ENCODE assay signal across 1 cellular context in genomic region chr17:80454557-80455327, GRCh38.
TF ChIP-seq lines count a peak whose summit lies in the region.

No MANE protein-coding gene starts in this region.

TF ChIP-seq in HepG2, 621 proteins besides CTCF, POLR2A, EP300 and RAD21 (continued from another document and continues in another):
- no peak for TF ChIP-seq CSRNP2 (CRISPR knock-in tag; conservative IDR thresholded peaks at IDR 0.05; ENCODE audit: low read depth)
- TF ChIP-seq NR0B2 (CRISPR knock-in tag; IDR thresholded peaks at IDR 0.05), result peak; percentile 97
- peak; percentile 95 for TF ChIP-seq PHF20 (CRISPR knock-in tag; IDR thresholded peaks at IDR 0.05)
- no peak for TF ChIP-seq ZNF615 (CRISPR knock-in tag; IDR thresholded peaks at IDR 0.05; ENCODE audit: borderline replicate concordance)
- TF ChIP-seq MXD3 (CRISPR knock-in tag; IDR thresholded peaks at IDR 0.05), result peak; percentile 94
- no peak; the same call in 1 of the 2 replicates for TF ChIP-seq ONECUT2 (CRISPR knock-in tag; IDR thresholded peaks at IDR 0.05)
- 0 out of 2 replicates have a peak, but pooled peaks have one; percentile 33 for TF ChIP-seq PREB (CRISPR knock-in tag; IDR thresholded peaks at IDR 0.05)
- peak; percentile 34; the same call in 1 of the 2 replicates for TF ChIP-seq ZBTB40 (IDR thresholded peaks at IDR 0.05)
- TF ChIP-seq ZBTB40 (CRISPR knock-in tag; IDR thresholded peaks at IDR 0.05), result peak; percentile 91
- TF ChIP-seq MAX (IDR thresholded peaks at IDR 0.05), result peak; percentile 98
- TF ChIP-seq ATF4 (CRISPR knock-in tag; IDR thresholded peaks at IDR 0.05), result 0 out of 4 replicates have a peak, but pooled peaks of 1 of the 2 experiments have one; percentile 42
- TF ChIP-seq ZNF460 (CRISPR knock-in tag; IDR thresholded peaks at IDR 0.05; ENCODE audit: borderline replicate concordance), result no peak; the same call in 1 of the 2 replicates
- no peak for TF ChIP-seq ZFP36L2 (CRISPR knock-in tag; IDR thresholded peaks at IDR 0.05)
- peak; percentile 86; the same call in 1 of the 2 replicates for TF ChIP-seq ZNF562 (CRISPR knock-in tag; IDR thresholded peaks at IDR 0.05; ENCODE audit: borderline replicate concordance)
- TF ChIP-seq EED (CRISPR knock-in tag; IDR thresholded peaks at IDR 0.05), result no peak; the same call in 1 of the 2 replicates
- no peak; the same call in 1 of the 2 replicates for TF ChIP-seq SNAPC5 (CRISPR knock-in tag; IDR thresholded peaks at IDR 0.05; ENCODE audit: borderline replicate concordance)
- TF ChIP-seq MIER3 (CRISPR knock-in tag; IDR thresholded peaks at IDR 0.05; ENCODE audit: borderline replicate concordance), result no peak; the same call in 1 of the 2 replicates
- peak; percentile 77; the same call in 1 of the 2 replicates for TF ChIP-seq ZBTB39 (CRISPR knock-in tag; IDR thresholded peaks at IDR 0.05)
- TF ChIP-seq ARNT2 (CRISPR knock-in tag; IDR thresholded peaks at IDR 0.05; ENCODE audit: low read depth), result peak; percentile 99
- peak; percentile 79 for TF ChIP-seq NFYB (CRISPR knock-in tag; IDR thresholded peaks at IDR 0.05)
- TF ChIP-seq ZBTB20 (CRISPR knock-in tag; IDR thresholded peaks at IDR 0.05; ENCODE audit: borderline replicate concordance, low read depth), result no peak
- TF ChIP-seq NCOA5 (CRISPR knock-in tag; IDR thresholded peaks at IDR 0.05), result no peak
- TF ChIP-seq FOXP1 (IDR thresholded peaks at IDR 0.05), result no peak
- no peak for TF ChIP-seq FOXP1 (CRISPR knock-in tag; IDR thresholded peaks at IDR 0.05)
- TF ChIP-seq SMAD9 (CRISPR knock-in tag; IDR thresholded peaks at IDR 0.05), result no peak
- peak; percentile 65; the same call in 1 of the 2 replicates for TF ChIP-seq ZNF816 (CRISPR knock-in tag; IDR thresholded peaks at IDR 0.05; ENCODE audit: borderline replicate concordance)
- no peak; the same call in 1 of the 2 replicates for TF ChIP-seq BRD4 (CRISPR knock-in tag; IDR thresholded peaks at IDR 0.05)
- TF ChIP-seq ZUFSP (CRISPR knock-in tag; IDR thresholded peaks at IDR 0.05; ENCODE audit: borderline replicate concordance), result no peak
- TF ChIP-seq MTF1 (CRISPR knock-in tag; IDR thresholded peaks at IDR 0.05), result peak; percentile 92
- peak; percentile 96 for TF ChIP-seq ZNF234 (CRISPR knock-in tag; conservative IDR thresholded peaks at IDR 0.05)
- TF ChIP-seq ZSCAN31 (CRISPR knock-in tag; IDR thresholded peaks at IDR 0.05; ENCODE audit: low read depth), result peak; percentile 74; the same call in 1 of the 2 replicates
- TF ChIP-seq YEATS2 (CRISPR knock-in tag; IDR thresholded peaks at IDR 0.05; ENCODE audit: borderline replicate concordance), result peak; percentile 97
- TF ChIP-seq ZNF335 (CRISPR knock-in tag; IDR thresholded peaks at IDR 0.05), result 0 out of 2 replicates have a peak, but pooled peaks have one; percentile 27
- peak; percentile 87; the same call in 1 of the 2 replicates for TF ChIP-seq PAX8 (CRISPR knock-in tag; IDR thresholded peaks at IDR 0.05; ENCODE audit: borderline replicate concordance)
- TF ChIP-seq CBX1 (IDR thresholded peaks at IDR 0.05; ENCODE audit: low read depth), result no peak
- peak; percentile 67 for TF ChIP-seq ZNF574 (CRISPR knock-in tag; IDR thresholded peaks at IDR 0.05)
- peak; percentile 67 for TF ChIP-seq ZNF44 (CRISPR knock-in tag; IDR thresholded peaks at IDR 0.05)
- 0 out of 2 replicates have a peak, but pooled peaks have one; percentile 9 for TF ChIP-seq SOX5 (CRISPR knock-in tag; IDR thresholded peaks at IDR 0.05; ENCODE audit: borderline replicate concordance)
- no peak; the same call in 1 of the 2 replicates for TF ChIP-seq ZIK1 (CRISPR knock-in tag; IDR thresholded peaks at IDR 0.05; ENCODE audit: borderline replicate concordance, low read depth)
- TF ChIP-seq KLF16 (CRISPR knock-in tag; IDR thresholded peaks at IDR 0.05), result peak; percentile 87 to 91; a peak in 3 of 4 replicates
